1 cellular context compared by ENCODE assay signal in genomic region chr12:32399373-32400113, GRCh38.
TF ChIP-seq lines count a peak whose summit lies in the region.

Gene FGD4, plus strand, starts transcription at chr12:32399558.

TF ChIP-seq in K562, 482 proteins besides CTCF, POLR2A, EP300 and RAD21 (continued from another document and continues in another):
- TF ChIP-seq ZNF277 (CRISPR knock-in tag; IDR thresholded peaks at IDR 0.05; ENCODE audit: borderline replicate concordance): no peak
- TF ChIP-seq POLR2AphosphoS5 (IDR thresholded peaks at IDR 0.05; ENCODE audit: control insufficient read depth, insufficient read depth, low read depth, low read length): no peak
- TF ChIP-seq ZFP1 (CRISPR knock-in tag; IDR thresholded peaks at IDR 0.05): no peak
- no peak for TF ChIP-seq ZNF551 (CRISPR knock-in tag; IDR thresholded peaks at IDR 0.05)
- no peak for TF ChIP-seq HMG20B (CRISPR knock-in tag; IDR thresholded peaks at IDR 0.05)
- no peak for TF ChIP-seq THAP12 (CRISPR knock-in tag; IDR thresholded peaks at IDR 0.05)
- no peak for TF ChIP-seq SREBF2 (CRISPR knock-in tag; IDR thresholded peaks at IDR 0.05)
- TF ChIP-seq CBFA2T2 (conservative IDR thresholded peaks at IDR 0.05): no peak
- TF ChIP-seq FOXK2 (conservative IDR thresholded peaks at IDR 0.05 in 1 of 2, IDR thresholded peaks at IDR 0.05 in 1 of 2; ENCODE audit: low read depth in 2 of 2): no peak
- no peak for TF ChIP-seq SMARCA4 (IDR thresholded peaks at IDR 0.05)
- TF ChIP-seq HDAC2 (IDR thresholded peaks at IDR 0.05): 0 out of 2 replicates have a peak, but pooled peaks have one; percentile 20
- TF ChIP-seq MCM5 (IDR thresholded peaks at IDR 0.05; ENCODE audit: low read depth): no peak
- TF ChIP-seq RNF219 (CRISPR knock-in tag; IDR thresholded peaks at IDR 0.05): no peak
- TF ChIP-seq HOMEZ (CRISPR knock-in tag; IDR thresholded peaks at IDR 0.05): no peak
- no peak for TF ChIP-seq HBP1 (CRISPR knock-in tag; IDR thresholded peaks at IDR 0.05)
- peak in 1 of 2 experiments; percentile 69 for TF ChIP-seq E2F6 (IDR thresholded peaks at IDR 0.05; ENCODE audit: borderline replicate concordance in 1 of 2, extremely low read depth in 1 of 2, insufficient read depth in 1 of 2, insufficient read length in 1 of 2, low read depth in 1 of 2, low read length in 1 of 2, poor library complexity in 1 of 2, severe bottlenecking in 1 of 2)
- TF ChIP-seq MITF (IDR thresholded peaks at IDR 0.05): no peak
- TF ChIP-seq RUNX1 (IDR thresholded peaks at IDR 0.05; ENCODE audit: low read depth): no peak
- TF ChIP-seq ZNF584 (CRISPR knock-in tag; IDR thresholded peaks at IDR 0.05; ENCODE audit: low read depth): no peak
- no peak for TF ChIP-seq ZNF77 (CRISPR knock-in tag; IDR thresholded peaks at IDR 0.05)
- no peak for TF ChIP-seq ZNF217 (CRISPR knock-in tag; IDR thresholded peaks at IDR 0.05)
- TF ChIP-seq PRPF4 (IDR thresholded peaks at IDR 0.05; ENCODE audit: insufficient read depth, low read depth, low read length, poor library complexity, severe bottlenecking): no peak
- TF ChIP-seq ZNF445 (CRISPR knock-in tag; IDR thresholded peaks at IDR 0.05; ENCODE audit: low read depth): no peak
- TF ChIP-seq ZMIZ1 (IDR thresholded peaks at IDR 0.05; ENCODE audit: low read depth in 2 of 2, low read length in 2 of 2): no peak
- no peak for TF ChIP-seq ZC3H11A (IDR thresholded peaks at IDR 0.05; ENCODE audit: low read depth, low read length)
- no peak for TF ChIP-seq HMGXB4 (CRISPR knock-in tag; IDR thresholded peaks at IDR 0.05)
- TF ChIP-seq ESRRA (IDR thresholded peaks at IDR 0.05; ENCODE audit: borderline replicate concordance, low read depth): peak; percentile 33; the same call in 1 of the 2 replicates
- TF ChIP-seq KAT2B (IDR thresholded peaks at IDR 0.05; ENCODE audit: low read depth, low read length): peak; percentile 84
- TF ChIP-seq TSHZ1 (CRISPR knock-in tag; IDR thresholded peaks at IDR 0.05): no peak
- TF ChIP-seq ZNF133 (CRISPR knock-in tag; IDR thresholded peaks at IDR 0.05): no peak
- TF ChIP-seq TCF7 (IDR thresholded peaks at IDR 0.05; ENCODE audit: borderline replicate concordance): no peak
- no peak for TF ChIP-seq HMBOX1 (IDR thresholded peaks at IDR 0.05)
- no peak for TF ChIP-seq ZNF41 (CRISPR knock-in tag; conservative IDR thresholded peaks at IDR 0.05)
- TF ChIP-seq FUS (optimal IDR thresholded peaks at IDR 0.05; ENCODE audit: low read depth, low read length): no peak
- TF ChIP-seq CBX1 (IDR thresholded peaks at IDR 0.05; ENCODE audit: low read depth): no peak; the same call in 1 of the 2 replicates
- no peak for TF ChIP-seq TEAD4 (IDR thresholded peaks at IDR 0.05; ENCODE audit: low read length)
- 0 out of 2 replicates have a peak, but pooled peaks have one; percentile 56 for TF ChIP-seq TEAD4 (CRISPR knock-in tag; IDR thresholded peaks at IDR 0.05; ENCODE audit: borderline replicate concordance)
